Comparison of ENCODE assay signal across 1 cellular context in genomic region chr10:132009575-132009974, GRCh38.
A peak's percentile ranks its signal among the peaks of the same experiment; 100 is the strongest.
TF ChIP-seq lines count a peak whose summit lies in the region.

No MANE protein-coding gene starts in this region.

TF ChIP-seq in H1, 55 proteins besides CTCF, POLR2A, EP300 and RAD21:
- TF ChIP-seq CHD1 (IDR thresholded peaks at IDR 0.05; ENCODE audit: low read depth, low read length), result no peak
- TF ChIP-seq SP1 (IDR thresholded peaks at IDR 0.05; ENCODE audit: low read depth, low read length), result peak; percentile 44; the same call in 1 of the 2 replicates
- TF ChIP-seq BCL11A (IDR thresholded peaks at IDR 0.05; ENCODE audit: low read depth in 2 of 2, low read length in 2 of 2), result no peak
- peak; percentile 85 for TF ChIP-seq NANOG (IDR thresholded peaks at IDR 0.05; ENCODE audit: insufficient read depth, low read depth, low read length, poor library complexity, severe bottlenecking)
- 0 out of 4 replicates have a peak, but pooled peaks of 1 of the 2 experiments have one; percentile 31 for TF ChIP-seq HDAC2 (IDR thresholded peaks at IDR 0.05; ENCODE audit: borderline replicate concordance in 1 of 2, low read depth in 2 of 2, low read length in 2 of 2)
- no peak for TF ChIP-seq GTF2F1 (IDR thresholded peaks at IDR 0.05; ENCODE audit: borderline replicate concordance, low read depth, low read length)
- TF ChIP-seq, protein P1, sequence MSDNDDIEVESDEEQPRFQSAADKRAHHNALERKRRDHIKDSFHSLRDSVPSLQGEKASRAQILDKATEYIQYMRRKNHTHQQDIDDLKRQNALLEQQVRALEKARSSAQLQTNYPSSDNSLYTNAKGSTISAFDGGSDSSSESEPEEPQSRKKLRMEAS (IDR thresholded peaks at IDR 0.05), result no peak
- no peak for TF ChIP-seq SIRT6 (IDR thresholded peaks at IDR 0.05; ENCODE audit: low read length)
- TF ChIP-seq TCF12 (IDR thresholded peaks at IDR 0.05; ENCODE audit: low read depth, low read length), result peak; percentile 92
- TF ChIP-seq SIX5 (IDR thresholded peaks at IDR 0.05; ENCODE audit: low read depth, low read length), result no peak
- TF ChIP-seq, protein P2, sequence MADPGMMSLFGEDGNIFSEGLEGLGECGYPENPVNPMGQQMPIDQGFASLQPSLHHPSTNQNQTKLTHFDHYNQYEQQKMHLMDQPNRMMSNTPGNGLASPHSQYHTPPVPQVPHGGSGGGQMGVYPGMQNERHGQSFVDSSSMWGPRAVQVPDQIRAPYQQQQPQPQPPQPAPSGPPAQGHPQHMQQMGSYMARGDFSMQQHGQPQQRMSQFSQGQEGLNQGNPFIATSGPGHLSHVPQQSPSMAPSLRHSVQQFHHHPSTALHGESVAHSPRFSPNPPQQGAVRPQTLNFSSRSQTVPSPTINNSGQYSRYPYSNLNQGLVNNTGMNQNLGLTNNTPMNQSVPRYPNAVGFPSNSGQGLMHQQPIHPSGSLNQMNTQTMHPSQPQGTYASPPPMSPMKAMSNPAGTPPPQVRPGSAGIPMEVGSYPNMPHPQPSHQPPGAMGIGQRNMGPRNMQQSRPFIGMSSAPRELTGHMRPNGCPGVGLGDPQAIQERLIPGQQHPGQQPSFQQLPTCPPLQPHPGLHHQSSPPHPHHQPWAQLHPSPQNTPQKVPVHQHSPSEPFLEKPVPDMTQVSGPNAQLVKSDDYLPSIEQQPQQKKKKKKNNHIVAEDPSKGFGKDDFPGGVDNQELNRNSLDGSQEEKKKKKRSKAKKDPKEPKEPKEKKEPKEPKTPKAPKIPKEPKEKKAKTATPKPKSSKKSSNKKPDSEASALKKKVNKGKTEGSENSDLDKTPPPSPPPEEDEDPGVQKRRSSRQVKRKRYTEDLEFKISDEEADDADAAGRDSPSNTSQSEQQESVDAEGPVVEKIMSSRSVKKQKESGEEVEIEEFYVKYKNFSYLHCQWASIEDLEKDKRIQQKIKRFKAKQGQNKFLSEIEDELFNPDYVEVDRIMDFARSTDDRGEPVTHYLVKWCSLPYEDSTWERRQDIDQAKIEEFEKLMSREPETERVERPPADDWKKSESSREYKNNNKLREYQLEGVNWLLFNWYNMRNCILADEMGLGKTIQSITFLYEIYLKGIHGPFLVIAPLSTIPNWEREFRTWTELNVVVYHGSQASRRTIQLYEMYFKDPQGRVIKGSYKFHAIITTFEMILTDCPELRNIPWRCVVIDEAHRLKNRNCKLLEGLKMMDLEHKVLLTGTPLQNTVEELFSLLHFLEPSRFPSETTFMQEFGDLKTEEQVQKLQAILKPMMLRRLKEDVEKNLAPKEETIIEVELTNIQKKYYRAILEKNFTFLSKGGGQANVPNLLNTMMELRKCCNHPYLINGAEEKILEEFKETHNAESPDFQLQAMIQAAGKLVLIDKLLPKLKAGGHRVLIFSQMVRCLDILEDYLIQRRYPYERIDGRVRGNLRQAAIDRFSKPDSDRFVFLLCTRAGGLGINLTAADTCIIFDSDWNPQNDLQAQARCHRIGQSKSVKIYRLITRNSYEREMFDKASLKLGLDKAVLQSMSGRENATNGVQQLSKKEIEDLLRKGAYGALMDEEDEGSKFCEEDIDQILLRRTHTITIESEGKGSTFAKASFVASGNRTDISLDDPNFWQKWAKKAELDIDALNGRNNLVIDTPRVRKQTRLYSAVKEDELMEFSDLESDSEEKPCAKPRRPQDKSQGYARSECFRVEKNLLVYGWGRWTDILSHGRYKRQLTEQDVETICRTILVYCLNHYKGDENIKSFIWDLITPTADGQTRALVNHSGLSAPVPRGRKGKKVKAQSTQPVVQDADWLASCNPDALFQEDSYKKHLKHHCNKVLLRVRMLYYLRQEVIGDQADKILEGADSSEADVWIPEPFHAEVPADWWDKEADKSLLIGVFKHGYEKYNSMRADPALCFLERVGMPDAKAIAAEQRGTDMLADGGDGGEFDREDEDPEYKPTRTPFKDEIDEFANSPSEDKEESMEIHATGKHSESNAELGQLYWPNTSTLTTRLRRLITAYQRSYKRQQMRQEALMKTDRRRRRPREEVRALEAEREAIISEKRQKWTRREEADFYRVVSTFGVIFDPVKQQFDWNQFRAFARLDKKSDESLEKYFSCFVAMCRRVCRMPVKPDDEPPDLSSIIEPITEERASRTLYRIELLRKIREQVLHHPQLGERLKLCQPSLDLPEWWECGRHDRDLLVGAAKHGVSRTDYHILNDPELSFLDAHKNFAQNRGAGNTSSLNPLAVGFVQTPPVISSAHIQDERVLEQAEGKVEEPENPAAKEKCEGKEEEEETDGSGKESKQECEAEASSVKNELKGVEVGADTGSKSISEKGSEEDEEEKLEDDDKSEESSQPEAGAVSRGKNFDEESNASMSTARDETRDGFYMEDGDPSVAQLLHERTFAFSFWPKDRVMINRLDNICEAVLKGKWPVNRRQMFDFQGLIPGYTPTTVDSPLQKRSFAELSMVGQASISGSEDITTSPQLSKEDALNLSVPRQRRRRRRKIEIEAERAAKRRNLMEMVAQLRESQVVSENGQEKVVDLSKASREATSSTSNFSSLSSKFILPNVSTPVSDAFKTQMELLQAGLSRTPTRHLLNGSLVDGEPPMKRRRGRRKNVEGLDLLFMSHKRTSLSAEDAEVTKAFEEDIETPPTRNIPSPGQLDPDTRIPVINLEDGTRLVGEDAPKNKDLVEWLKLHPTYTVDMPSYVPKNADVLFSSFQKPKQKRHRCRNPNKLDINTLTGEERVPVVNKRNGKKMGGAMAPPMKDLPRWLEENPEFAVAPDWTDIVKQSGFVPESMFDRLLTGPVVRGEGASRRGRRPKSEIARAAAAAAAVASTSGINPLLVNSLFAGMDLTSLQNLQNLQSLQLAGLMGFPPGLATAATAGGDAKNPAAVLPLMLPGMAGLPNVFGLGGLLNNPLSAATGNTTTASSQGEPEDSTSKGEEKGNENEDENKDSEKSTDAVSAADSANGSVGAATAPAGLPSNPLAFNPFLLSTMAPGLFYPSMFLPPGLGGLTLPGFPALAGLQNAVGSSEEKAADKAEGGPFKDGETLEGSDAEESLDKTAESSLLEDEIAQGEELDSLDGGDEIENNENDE (IDR thresholded peaks at IDR 0.05; ENCODE audit: insufficient replicate concordance, low read length), result no peak
